ENCODE assay signal across 28 cellular contexts in genomic region chr3:194714122-194714425, GRCh38. TPM values are rescaled to one million over a fixed set of nuclear protein-coding genes. Genes with fewer than 3 reads are reported as not detected.
DNase-seq lines count a peak whose midpoint lies in the region; ATAC-seq, FAIRE-seq and TF ChIP-seq lines count a peak whose summit lies in the region.
"Had no signal": no experiment of that assay in that cellular context is flagged by ENCODE, and none has a peak within 500 bp of the region (broad histone marks: within the 10 kb centered on the region; RNA-seq: fewer than 3 reads in every experiment).

No MANE protein-coding gene starts in this region.

- WGBS in pancreas, 2 donors = 74 to 79% methylated on average over 6 of the region's 6 CpGs

- peak overlapping the region; percentile 73 for H3K27ac Mint-ChIP-seq in osteocyte (ENCODE audit: unreplicated experiment)
- H3K27ac Mint-ChIP-seq: CD14-positive monocyte; CD4-positive, CD25-positive, alpha-beta regulatory T cell had no signal

- POLR2A ChIA-PET in PC-9 (lab: Charles Lee; ENCODE audit: unreplicated experiment) = no interaction called here

- H3K9me3 ChIP-seq in PC-9 (ENCODE audit: insufficient read depth, low read depth) (no peaks in the 10 kb centered on the region), SJSA1 (replicated peaks) (no peaks in the 10 kb centered on the region), pancreas (no peaks in the 10 kb centered on the region)
- H3K9me3 ChIP-seq: BE2C, BLaER1 had no signal

- no TSS peak for BruUV-seq in PC-9 (replicated peaks; lab: Mats Ljungman, UMichigan)

- no peaks in the 10 kb centered on the region for H3K36me3 Mint-ChIP-seq in osteocyte (ENCODE audit: unreplicated experiment)
- H3K36me3 Mint-ChIP-seq: CD14-positive monocyte; CD4-positive, alpha-beta memory T cell; CD4-positive, CD25-positive, alpha-beta regulatory T cell; CD8-positive, alpha-beta memory T cell had no signal

- TF ChIP-seq CTCF in PC-9 (conservative IDR thresholded peaks at IDR 0.05) (no peak), osteocyte (IDR thresholded peaks at IDR 0.05) (no peak), pancreas (IDR thresholded peaks at IDR 0.05) (no peak)

- H3K4me1 ChIP-seq in PC-9 (replicated peaks; ENCODE audit: insufficient read depth) (peaks cover 48% of the 10 kb centered on the region), SJSA1 (replicated peaks) (peaks cover 48% of the 10 kb centered on the region), pancreas (no peaks in the 10 kb centered on the region)
- H3K4me1 ChIP-seq: BE2C had no signal

- ATAC-seq in pancreas (no peak), HG02973 (IDR thresholded peaks at IDR 0.05; ENCODE audit: unreplicated experiment) (no peak), GM19395 (IDR thresholded peaks at IDR 0.05; ENCODE audit: unreplicated experiment) (no peak)
- ATAC-seq: GM12878 had no signal

- intact Hi-C loops in PC-9 (cut with micrococcal nuclease; ENCODE audit: unreplicated experiment) (no loop called here), posterior vena cava (cut with DNase I) (no loop called here), pancreas (cut with DNase I) (no loop called here)

- H3K27me3 ChIP-seq in PC-9 (ENCODE audit: insufficient read depth, low read depth) = no peaks in the 10 kb centered on the region
- H3K27me3 ChIP-seq in SJSA1 (replicated peaks) = no peaks in the 10 kb centered on the region
- no peaks in the 10 kb centered on the region for H3K27me3 ChIP-seq in pancreas
- H3K27me3 ChIP-seq: BE2C, BLaER1 had no signal

- no peak overlapping the region for H3K4me2 ChIP-seq in PC-9
- H3K4me2 ChIP-seq: BLaER1 had no signal

- H3K27ac ChIP-seq in PC-9 (peak overlapping the region; percentile 97), SJSA1 (peak overlapping the region; percentile 71), pancreas (no peak overlapping the region), substantia nigra (ENCODE audit: low read depth, low read length, poor library complexity, severe bottlenecking) (no peak overlapping the region)
- H3K27ac ChIP-seq: BLaER1 had no signal

- H2AFZ ChIP-seq in PC-9 = no peak overlapping the region

- H3K9me3 Mint-ChIP-seq in osteocyte (ENCODE audit: unreplicated experiment) = no peaks in the 10 kb centered on the region
- H3K9me3 Mint-ChIP-seq: CD4-positive, alpha-beta memory T cell; CD8-positive, alpha-beta memory T cell had no signal

- CTCF ChIA-PET in PC-9 (lab: Charles Lee) = interaction anchor here (0.6 kb wide), 1 partner anchor 16 kb away, joined by 3 read pairs; no protein-coding TSS in a partner anchor

- no peaks in the 10 kb centered on the region for H3K9me2 ChIP-seq in PC-9 (ENCODE audit: insufficient read depth)

- H3K79me2 ChIP-seq in PC-9 (ENCODE audit: low read depth) = no peaks in the 10 kb centered on the region

- FAIRE-seq in pancreas (lab: Jason Lieb, UNC) = no peak
- FAIRE-seq: GM12878, GM12892, GM18507 had no signal

- H3K4me1 Mint-ChIP-seq in osteocyte (ENCODE audit: unreplicated experiment) = peaks cover 44% of the 10 kb centered on the region
- H3K4me1 Mint-ChIP-seq: CD4-positive, CD25-positive, alpha-beta regulatory T cell had no signal

- H3K4me3 ChIP-seq in PC-9 = no peak overlapping the region
- H3K4me3 ChIP-seq in SJSA1 = no peak overlapping the region
- H3K4me3 ChIP-seq in pancreas = no peak overlapping the region
- H3K4me3 ChIP-seq: BLaER1, GM12878 had no signal

- no peaks in the 10 kb centered on the region for H4K20me1 ChIP-seq in PC-9 (ENCODE audit: insufficient read depth)
- H4K20me1 ChIP-seq: BLaER1 had no signal

- DNase-seq in PC-9 = no peak
- DNase-seq in SJSA1 (ENCODE audit: low read depth in 1 of 2, low spot score in 2 of 2) = no peak
- DNase-seq in osteocyte (ENCODE audit: extremely low spot score, unreplicated experiment) = no peak
- peak; percentile 4 for DNase-seq in posterior vena cava (ENCODE audit: low spot score)
- no peak for DNase-seq in pancreas
- DNase-seq in substantia nigra (lab: John Stamatoyannopoulos, UW) = no peak
- DNase-seq: 8988T; ACHN; BE2C; C1 segment of cervical spinal cord; CD4-positive, alpha-beta memory T cell; CD4-positive, CD25-positive, alpha-beta regulatory T cell; CD8-positive, alpha-beta memory T cell; COR-L47; DMS 273 treated with DMSO at 0.1 percent for 48 hours; DMS153; DMS53; DMS79; DND-41; EL; GDM1 had no signal

- no peaks in the 10 kb centered on the region for H3K36me3 ChIP-seq in PC-9 (ENCODE audit: low read depth)
- H3K36me3 ChIP-seq in SJSA1 = no peaks in the 10 kb centered on the region
- no peaks in the 10 kb centered on the region for H3K36me3 ChIP-seq in pancreas
- H3K36me3 ChIP-seq: BE2C, BLaER1 had no signal

- peaks cover 49% of the 10 kb centered on the region for H3F3A ChIP-seq in PC-9 (ENCODE audit: insufficient read depth, low read depth)

- H3K27me3 Mint-ChIP-seq in osteocyte (ENCODE audit: unreplicated experiment) = no peaks in the 10 kb centered on the region

- no peak overlapping the region for H3K4me3 Mint-ChIP-seq in osteocyte (ENCODE audit: unreplicated experiment)
- H3K4me3 Mint-ChIP-seq: CD14-positive monocyte; CD4-positive, alpha-beta memory T cell; CD4-positive, CD25-positive, alpha-beta regulatory T cell; CD8-positive, alpha-beta memory T cell had no signal

RNA-seq across cellular contexts. Expression of gene FAM43A, which starts 28.4 kb away (rescaled TPM):
- 8.8 and 12.8 TPM in 2 replicates for total RNA-seq in PC-9 (2021)
- 14.2 and 17.6 TPM in 2 replicates for total RNA-seq in SJSA1 (2014; rRNA removed; shearing (Covaris generic))
- 38.2 and 38.6 TPM in 2 replicates for total RNA-seq in osteocyte
- 10 to 100 TPM; 11.4 to 12.4 TPM for total RNA-seq in posterior vena cava
- total RNA-seq in pancreas = 1 to 10 TPM; 1.2 to 2.8 (median 1.5) TPM
- 1 to 10 TPM; 1.9 to 2.0 TPM for polyA plus RNA-seq in pancreas

RNA-seq across cellular contexts. Expression of gene LSG1, which starts 42.1 kb away (rescaled TPM):
- total RNA-seq in PC-9 (2021) = 59.2 and 71.8 TPM in 2 replicates
- 20.6 and 36.3 TPM in 2 replicates for total RNA-seq in SJSA1 (2014; rRNA removed; shearing (Covaris generic))
- 29.7 and 33.3 TPM in 2 replicates for total RNA-seq in osteocyte
- 10 to 100 TPM; 20.7 to 28.5 TPM for total RNA-seq in posterior vena cava
- 10 to 100 TPM; 11.3 to 14.6 (median 13.8) TPM for total RNA-seq in pancreas
- polyA plus RNA-seq in pancreas = 10 to 100 TPM; 11.5 to 47.1 TPM

Comparison
In these comparisons a context has a peak if more than half of its experiments do, and no peak if none do; other contexts are left out.
1. H3K27ac ChIP-seq: peak in PC-9 (single experiment) and SJSA1 (single experiment); none in pancreas (0 of 4) and substantia nigra (single experiment).